4 cellular contexts compared by ENCODE assay signal in the genomic region with DNA sequence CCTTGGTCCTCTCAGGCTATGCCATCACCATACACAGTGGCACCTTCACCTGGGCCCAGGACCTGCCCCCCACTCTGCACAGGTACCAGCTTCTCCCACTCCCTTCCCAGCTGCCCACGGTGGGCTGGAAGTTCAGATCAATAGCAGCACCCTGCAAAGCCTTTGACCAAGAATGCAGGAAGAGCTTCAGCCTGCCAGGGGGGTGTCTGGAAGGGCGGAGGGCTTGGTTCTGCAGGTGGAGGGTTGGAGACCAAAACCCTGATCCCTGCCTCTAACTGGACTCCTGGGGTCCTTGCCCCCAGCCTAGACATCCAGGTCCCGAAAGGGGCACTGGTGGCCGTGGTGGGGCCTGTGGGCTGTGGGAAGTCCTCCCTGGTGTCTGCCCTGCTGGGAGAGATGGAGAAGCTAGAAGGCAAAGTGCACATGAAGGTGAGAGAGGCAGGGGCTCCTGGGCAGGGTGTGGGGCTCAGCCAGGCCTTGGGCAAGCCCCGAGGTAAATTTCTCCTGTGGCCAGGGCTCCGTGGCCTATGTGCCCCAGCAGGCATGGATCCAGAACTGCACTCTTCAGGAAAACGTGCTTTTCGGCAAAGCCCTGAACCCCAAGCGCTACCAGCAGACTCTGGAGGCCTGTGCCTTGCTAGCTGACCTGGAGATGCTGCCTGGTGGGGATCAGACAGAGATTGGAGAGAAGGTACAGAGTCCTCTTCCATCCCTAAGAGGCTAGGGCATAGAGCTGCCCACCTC.
TF ChIP-seq lines count a peak whose summit lies in the region.

No MANE protein-coding gene starts in this region.

TF ChIP-seq in SK-N-SH, 30 proteins besides CTCF, POLR2A, EP300 and RAD21 (continues in another document):
- TF ChIP-seq, protein P1, sequence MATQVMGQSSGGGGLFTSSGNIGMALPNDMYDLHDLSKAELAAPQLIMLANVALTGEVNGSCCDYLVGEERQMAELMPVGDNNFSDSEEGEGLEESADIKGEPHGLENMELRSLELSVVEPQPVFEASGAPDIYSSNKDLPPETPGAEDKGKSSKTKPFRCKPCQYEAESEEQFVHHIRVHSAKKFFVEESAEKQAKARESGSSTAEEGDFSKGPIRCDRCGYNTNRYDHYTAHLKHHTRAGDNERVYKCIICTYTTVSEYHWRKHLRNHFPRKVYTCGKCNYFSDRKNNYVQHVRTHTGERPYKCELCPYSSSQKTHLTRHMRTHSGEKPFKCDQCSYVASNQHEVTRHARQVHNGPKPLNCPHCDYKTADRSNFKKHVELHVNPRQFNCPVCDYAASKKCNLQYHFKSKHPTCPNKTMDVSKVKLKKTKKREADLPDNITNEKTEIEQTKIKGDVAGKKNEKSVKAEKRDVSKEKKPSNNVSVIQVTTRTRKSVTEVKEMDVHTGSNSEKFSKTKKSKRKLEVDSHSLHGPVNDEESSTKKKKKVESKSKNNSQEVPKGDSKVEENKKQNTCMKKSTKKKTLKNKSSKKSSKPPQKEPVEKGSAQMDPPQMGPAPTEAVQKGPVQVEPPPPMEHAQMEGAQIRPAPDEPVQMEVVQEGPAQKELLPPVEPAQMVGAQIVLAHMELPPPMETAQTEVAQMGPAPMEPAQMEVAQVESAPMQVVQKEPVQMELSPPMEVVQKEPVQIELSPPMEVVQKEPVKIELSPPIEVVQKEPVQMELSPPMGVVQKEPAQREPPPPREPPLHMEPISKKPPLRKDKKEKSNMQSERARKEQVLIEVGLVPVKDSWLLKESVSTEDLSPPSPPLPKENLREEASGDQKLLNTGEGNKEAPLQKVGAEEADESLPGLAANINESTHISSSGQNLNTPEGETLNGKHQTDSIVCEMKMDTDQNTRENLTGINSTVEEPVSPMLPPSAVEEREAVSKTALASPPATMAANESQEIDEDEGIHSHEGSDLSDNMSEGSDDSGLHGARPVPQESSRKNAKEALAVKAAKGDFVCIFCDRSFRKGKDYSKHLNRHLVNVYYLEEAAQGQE (IDR thresholded peaks at IDR 0.05; ENCODE audit: low read depth, low read length): no peak
- TF ChIP-seq FOXM1 (IDR thresholded peaks at IDR 0.05; ENCODE audit: low read depth): no peak
- TF ChIP-seq YY1 (IDR thresholded peaks at IDR 0.05; ENCODE audit: low read depth): no peak
- TF ChIP-seq NRF1 (IDR thresholded peaks at IDR 0.05; ENCODE audit: low read depth, low read length): no peak
- TF ChIP-seq, protein P2, sequence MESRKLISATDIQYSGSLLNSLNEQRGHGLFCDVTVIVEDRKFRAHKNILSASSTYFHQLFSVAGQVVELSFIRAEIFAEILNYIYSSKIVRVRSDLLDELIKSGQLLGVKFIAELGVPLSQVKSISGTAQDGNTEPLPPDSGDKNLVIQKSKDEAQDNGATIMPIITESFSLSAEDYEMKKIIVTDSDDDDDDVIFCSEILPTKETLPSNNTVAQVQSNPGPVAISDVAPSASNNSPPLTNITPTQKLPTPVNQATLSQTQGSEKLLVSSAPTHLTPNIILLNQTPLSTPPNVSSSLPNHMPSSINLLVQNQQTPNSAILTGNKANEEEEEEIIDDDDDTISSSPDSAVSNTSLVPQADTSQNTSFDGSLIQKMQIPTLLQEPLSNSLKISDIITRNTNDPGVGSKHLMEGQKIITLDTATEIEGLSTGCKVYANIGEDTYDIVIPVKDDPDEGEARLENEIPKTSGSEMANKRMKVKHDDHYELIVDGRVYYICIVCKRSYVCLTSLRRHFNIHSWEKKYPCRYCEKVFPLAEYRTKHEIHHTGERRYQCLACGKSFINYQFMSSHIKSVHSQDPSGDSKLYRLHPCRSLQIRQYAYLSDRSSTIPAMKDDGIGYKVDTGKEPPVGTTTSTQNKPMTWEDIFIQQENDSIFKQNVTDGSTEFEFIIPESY (IDR thresholded peaks at IDR 0.05; ENCODE audit: borderline replicate concordance, low read depth): no peak
- TF ChIP-seq POLR2AphosphoS5 (IDR thresholded peaks at IDR 0.05; ENCODE audit: low read depth, low read length): no peak

TF ChIP-seq in SK-N-SH treated with all-trans-retinoic acid at 6 μM for 48 hours, 23 proteins besides CTCF, POLR2A, EP300 and RAD21:
- no peak for TF ChIP-seq OSR1 (CRISPR knock-in tag; IDR thresholded peaks at IDR 0.05)
- no peak for TF ChIP-seq RARB (CRISPR knock-in tag; IDR thresholded peaks at IDR 0.05)
- TF ChIP-seq ZNF565 (CRISPR knock-in tag; conservative IDR thresholded peaks at IDR 0.05; ENCODE audit: low read depth): no peak
- no peak for TF ChIP-seq TOX (CRISPR knock-in tag; IDR thresholded peaks at IDR 0.05; ENCODE audit: borderline replicate concordance)
- no peak for TF ChIP-seq ZC3H10 (CRISPR knock-in tag; IDR thresholded peaks at IDR 0.05)
- TF ChIP-seq PPARA (CRISPR knock-in tag; IDR thresholded peaks at IDR 0.05; ENCODE audit: borderline replicate concordance): no peak
- no peak for TF ChIP-seq ZNF70 (CRISPR knock-in tag; IDR thresholded peaks at IDR 0.05)
- TF ChIP-seq SNAI2 (CRISPR knock-in tag; IDR thresholded peaks at IDR 0.05): no peak
- no peak for TF ChIP-seq BACH2 (CRISPR knock-in tag; IDR thresholded peaks at IDR 0.05; ENCODE audit: borderline replicate concordance)
TF ChIP-seq in SK-N-SH treated with all-trans-retinoic acid at 6 μM for 48 hours: peak in this region for 0.

TF ChIP-seq in endothelial cell of umbilical vein, 7 proteins besides CTCF, POLR2A, EP300 and RAD21:
- TF ChIP-seq FOS (IDR thresholded peaks at IDR 0.05; ENCODE audit: borderline replicate concordance, insufficient read depth, low read length) (no peak), EZH2 (IDR thresholded peaks at IDR 0.05; ENCODE audit: borderline replicate concordance, low read depth, low read length, severe bottlenecking) (no peak), MYC (IDR thresholded peaks at IDR 0.05; ENCODE audit: low read depth, low read length) (no peak), GATA2 (IDR thresholded peaks at IDR 0.05; ENCODE audit: insufficient read depth, insufficient read length, low read depth, low read length) (no peak), JUN (IDR thresholded peaks at IDR 0.05; ENCODE audit: borderline replicate concordance, insufficient read depth, insufficient read length, low read depth) (no peak), POLR2AphosphoS5 (IDR thresholded peaks at IDR 0.05; ENCODE audit: insufficient read depth, low read depth, low read length) (no peak)
- TF ChIP-seq, protein P3, sequence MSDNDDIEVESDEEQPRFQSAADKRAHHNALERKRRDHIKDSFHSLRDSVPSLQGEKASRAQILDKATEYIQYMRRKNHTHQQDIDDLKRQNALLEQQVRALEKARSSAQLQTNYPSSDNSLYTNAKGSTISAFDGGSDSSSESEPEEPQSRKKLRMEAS (IDR thresholded peaks at IDR 0.05; ENCODE audit: insufficient read depth, insufficient read length): no peak
TF ChIP-seq in endothelial cell of umbilical vein: peak in this region for 0.

TF ChIP-seq in GM12891, 5 proteins besides CTCF, POLR2A, EP300 and RAD21:
- TF ChIP-seq POLR2AphosphoS5 (IDR thresholded peaks at IDR 0.05; ENCODE audit: low read depth, low read length) (no peak), TAF1 (IDR thresholded peaks at IDR 0.05; ENCODE audit: low read depth, low read length) (no peak), SPI1 (IDR thresholded peaks at IDR 0.05; ENCODE audit: low read depth, low read length) (no peak), POU2F2 (IDR thresholded peaks at IDR 0.05; ENCODE audit: low read depth, low read length) (no peak), PAX5 (IDR thresholded peaks at IDR 0.05; ENCODE audit: insufficient read depth, low read length, severe bottlenecking) (no peak)
